In the genomic region with DNA sequence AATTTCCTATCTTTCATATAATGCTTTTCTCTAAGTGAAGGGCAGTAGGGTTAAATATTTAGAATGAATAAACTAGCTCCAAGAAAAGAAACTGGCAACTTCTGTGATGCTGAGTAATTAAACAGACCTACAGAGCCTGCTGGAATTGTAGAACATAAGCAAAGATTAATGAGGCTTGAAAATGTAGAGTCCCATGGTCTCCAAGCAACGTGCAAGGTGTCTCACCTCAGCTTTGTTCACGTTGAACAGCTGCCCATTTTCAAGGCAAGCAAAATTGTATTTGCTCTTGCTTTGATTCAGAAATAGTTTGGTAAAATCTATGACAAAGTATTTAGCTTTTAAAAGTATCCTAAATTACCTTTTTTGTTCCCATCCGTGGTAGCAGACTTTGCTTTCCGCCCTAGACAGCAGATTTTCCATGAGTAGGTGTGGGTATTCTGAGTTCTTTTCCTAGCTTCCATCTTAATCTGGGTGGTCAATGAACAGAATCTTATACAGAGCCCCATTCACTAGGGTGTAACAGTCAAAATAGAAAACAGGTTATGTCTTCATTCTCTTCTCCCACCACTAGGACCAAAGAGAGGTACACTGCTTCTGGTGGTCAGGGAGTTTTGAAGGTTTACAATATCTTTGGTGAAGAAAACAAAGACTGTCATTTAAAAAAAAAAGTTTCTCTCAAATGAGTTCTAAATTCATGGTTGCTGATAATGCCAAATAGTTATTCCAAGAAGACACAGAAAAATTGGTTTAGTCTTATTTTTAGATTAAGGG, we compare ENCODE assay signal across 17 cellular contexts. TPM values are rescaled to one million over a fixed set of nuclear protein-coding genes. Genes with fewer than 3 reads are reported as not detected.
DNase-seq lines count a peak whose midpoint lies in the region; ATAC-seq, FAIRE-seq and TF ChIP-seq lines count a peak whose summit lies in the region.
"Had no signal": no experiment of that assay in that cellular context is flagged by ENCODE, and none has a peak within 500 bp of the region (broad histone marks: within the 10 kb centered on the region; RNA-seq: fewer than 3 reads in every experiment).

No MANE protein-coding gene starts in this region.

- no peaks in the 10 kb centered on the region for H3K27me3 ChIP-seq in kidney epithelial cell (ENCODE audit: control insufficient read depth, insufficient read depth, low read length)

- no peaks in the 10 kb centered on the region for H3K36me3 Mint-ChIP-seq in osteocyte (ENCODE audit: unreplicated experiment)
- H3K36me3 Mint-ChIP-seq: activated naive CD4-positive, alpha-beta T cell treated with anti-CD3 and anti-CD28 coated beads, Interleukin-2, amount 50 U/mL, for 24 hours had no signal

- H3K36me3 ChIP-seq in kidney epithelial cell (ENCODE audit: control insufficient read depth, insufficient read depth, low read length), result no peaks in the 10 kb centered on the region
- H3K36me3 ChIP-seq: left ventricle myocardium inferior had no signal

- H3K27me3 Mint-ChIP-seq in osteocyte (ENCODE audit: unreplicated experiment), result peaks cover 46% of the 10 kb centered on the region
- H3K27me3 Mint-ChIP-seq: activated CD4-positive, alpha-beta T cell treated with anti-CD3 and anti-CD28 coated beads, Interleukin-2, amount 10 ng/mL, durations not matched to agents 7 days and 5 days; activated naive CD4-positive, alpha-beta T cell treated with anti-CD3 and anti-CD28 coated beads, Interleukin-2, amount 50 U/mL, for 24 hours had no signal

- H3K4me3 ChIP-seq in kidney epithelial cell (ENCODE audit: low read depth, low read length), result no peak overlapping the region
- H3K4me3 ChIP-seq: K562, left ventricle myocardium inferior, SK-N-MC had no signal

- no peak for TF ChIP-seq CTCF in kidney epithelial cell (IDR thresholded peaks at IDR 0.05; ENCODE audit: insufficient read depth, low read length, poor library complexity, severe bottlenecking)
- TF ChIP-seq CTCF in osteocyte (IDR thresholded peaks at IDR 0.05), result no peak

- H3K27ac Mint-ChIP-seq in osteocyte (ENCODE audit: unreplicated experiment), result no peak overlapping the region
- H3K27ac Mint-ChIP-seq: activated CD4-positive, alpha-beta T cell treated with anti-CD3 and anti-CD28 coated beads, Interleukin-2, amount 10 ng/mL, durations not matched to agents 7 days and 5 days; activated naive CD4-positive, alpha-beta T cell treated with anti-CD3 and anti-CD28 coated beads, Interleukin-2, amount 50 U/mL, for 24 hours had no signal

- DNase-seq in COR-L47 (lab: John Stamatoyannopoulos, UW) (peak; percentile 75), NCI-H1105 (lab: John Stamatoyannopoulos, UW) (peak; percentile 75), NCI-H748 treated with DMSO at 0.1 percent for 48 hours (lab: John Stamatoyannopoulos, UW) (peak; percentile 57), kidney epithelial cell (ENCODE audit: low read depth) (peak; percentile 72), osteocyte (ENCODE audit: extremely low spot score, unreplicated experiment) (no peak), GM19238 (ENCODE audit: insufficient read length, low spot score) (no peak), HTR-8/SVneo (ENCODE audit: insufficient read length, low spot score) (no peak)
- DNase-seq: activated CD4-positive, alpha-beta T cell treated with anti-CD3 and anti-CD28 coated beads, Interleukin-2, amount 10 ng/mL, durations not matched to agents 7 days and 5 days; activated T-cell treated with anti-CD3 and anti-CD28 coated beads for 4 hours; left ventricle myocardium inferior; stimulated activated naive CD4-positive, alpha-beta T cell treated with Interleukin-2 at 50 U/mL for 16 hours had no signal

- H3K4me3 Mint-ChIP-seq in osteocyte (ENCODE audit: unreplicated experiment), result no peak overlapping the region
- H3K4me3 Mint-ChIP-seq: activated CD4-positive, alpha-beta T cell treated with anti-CD3 and anti-CD28 coated beads, Interleukin-2, amount 10 ng/mL, durations not matched to agents 7 days and 5 days; activated naive CD4-positive, alpha-beta T cell treated with anti-CD3 and anti-CD28 coated beads, Interleukin-2, amount 50 U/mL, for 24 hours had no signal

- ATAC-seq in HG03354 (IDR thresholded peaks at IDR 0.05; ENCODE audit: poor library complexity, severe bottlenecking, unreplicated experiment), result no peak
- ATAC-seq: K562 had no signal

- no peak for FAIRE-seq in HTR-8/SVneo (lab: Jason Lieb, UNC)
- FAIRE-seq: K562 had no signal

- H3K4me1 Mint-ChIP-seq in osteocyte (ENCODE audit: unreplicated experiment), result no peaks in the 10 kb centered on the region
- H3K4me1 Mint-ChIP-seq: activated CD4-positive, alpha-beta T cell treated with anti-CD3 and anti-CD28 coated beads, Interleukin-2, amount 10 ng/mL, durations not matched to agents 7 days and 5 days; activated naive CD4-positive, alpha-beta T cell treated with anti-CD3 and anti-CD28 coated beads, Interleukin-2, amount 50 U/mL, for 24 hours had no signal

- no peaks in the 10 kb centered on the region for H3K9me3 Mint-ChIP-seq in osteocyte (ENCODE audit: unreplicated experiment)

RNA-seq across cellular contexts. Expression of gene TYRP1, which starts 52.1 kb away (rescaled TPM):
- not detected in 2 replicates for total RNA-seq in kidney epithelial cell
- not detected in 2 replicates for total RNA-seq in osteocyte
- total RNA-seq: activated CD4-positive, alpha-beta T cell treated with anti-CD3 and anti-CD28 coated beads, Interleukin-2, amount 10 ng/mL, durations not matched to agents 7 days and 5 days; K562; OCI-LY7; ureter had no signal

Comparison
In these comparisons a context has a peak if more than half of its experiments do, and no peak if none do; other contexts are left out.
1. DNase-seq: peak in COR-L47 (single experiment), NCI-H1105 (single experiment), NCI-H748 treated with DMSO at 0.1 percent for 48 hours (single experiment) and kidney epithelial cell (single experiment); none in osteocyte (single experiment), GM19238 (single experiment) and HTR-8/SVneo (single experiment).